Comparison of ENCODE assay signal across 8 cellular contexts in genomic region chr20:35664544-35665206, GRCh38.
DNase-seq lines count a peak whose midpoint lies in the region; ATAC-seq and FAIRE-seq lines count a peak whose summit lies in the region.

Gene CPNE1, minus strand, starts transcription at chr20:35664900. Its CDS starts 31,977 bp downstream, at chr20:35632923.
Gene RBM12, minus strand, starts transcription at chr20:35664900. Its CDS starts 9,578 bp downstream, at chr20:35655322.

- peak; percentile 92 for FAIRE-seq in GM18507 (lab: Jason Lieb, UNC)

- DNase-seq in GM18507 (ENCODE audit: extremely low spot score, insufficient read length, low read depth) (peak; percentile 96), NCI-H2081 treated with DMSO at 0.1 percent for 48 hours (lab: John Stamatoyannopoulos, UW) (peak; percentile 81), T1000 (lab: John Stamatoyannopoulos, UW) (peak; percentile 87), astrocyte of the hippocampus (ENCODE audit: low read depth, low spot score) (peak; percentile 97), hippocampal formation (lab: John Stamatoyannopoulos, UW) (peak; percentile 92 to 94), retina (peak; percentile 96), cortex of kidney (lab: John Stamatoyannopoulos, UW) (no peak)

- ATAC-seq in HG02981 (IDR thresholded peaks at IDR 0.05; ENCODE audit: unreplicated experiment), result peak; percentile 78
